Comparison of ENCODE assay signal across 8 cellular contexts in genomic region chr9:35114113-35114847, GRCh38. TPM values are rescaled to one million over a fixed set of nuclear protein-coding genes. Genes with fewer than 3 reads are reported as not detected.
DNase-seq lines count a peak whose midpoint lies in the region; ATAC-seq, FAIRE-seq and TF ChIP-seq lines count a peak whose summit lies in the region.

No MANE protein-coding gene starts in this region.

- no peaks in the 10 kb centered on the region for H3K27me3 Mint-ChIP-seq in Calu3 (ENCODE audit: unreplicated experiment)

- H3K36me3 ChIP-seq in neural cell (ENCODE audit: insufficient read depth, low read length) (no peaks in the 10 kb centered on the region), thoracic aorta (no peaks in the 10 kb centered on the region)

- no peaks in the 10 kb centered on the region for H3K9me2 ChIP-seq in neural cell (ENCODE audit: insufficient read depth, low read length)

- no peaks in the 10 kb centered on the region for H4K20me1 ChIP-seq in neural cell (ENCODE audit: insufficient read depth)

- H3K4me1 ChIP-seq in thoracic aorta (ENCODE audit: control insufficient read depth in 1 of 2, low read depth in 2 of 2): peaks cover 42 to 66% of the 10 kb centered on the region in 2 donors

- no peak for FAIRE-seq in HTR-8/SVneo (lab: Jason Lieb, UNC)

- CTCF ChIA-PET in Calu3 (lab: Charles Lee): interaction anchor here (1.2 to 1.3 kb wide), 2 partner anchors 47 to 439 kb away, joined by 3 to 4 read pairs; partner anchors contain the start of gene UNC13B

- H3K9me3 ChIP-seq in neural cell (ENCODE audit: low read length) (no peaks in the 10 kb centered on the region), thoracic aorta (no peaks in the 10 kb centered on the region)

- peak overlapping the region; percentile 89 for H3K4me3 Mint-ChIP-seq in Calu3 (ENCODE audit: low read depth, unreplicated experiment)

- H3K9ac ChIP-seq in neural cell (ENCODE audit: low read length): peak overlapping the region; percentile 85

- ATAC-seq in thoracic aorta (ENCODE audit: insufficient number of reproducible peaks, low FRiP score, low read depth) (peak; percentile 0), HG02870 (IDR thresholded peaks at IDR 0.05; ENCODE audit: unreplicated experiment) (no peak)

- H2AFZ ChIP-seq in neural cell (ENCODE audit: low read depth, low read length): peak overlapping the region; percentile 8

- intact Hi-C loops in Calu3 (cut with micrococcal nuclease; ENCODE audit: unreplicated experiment): loop anchor here (5.0 kb wide), 1 partner anchor 308 kb away; no protein-coding TSS in a partner anchor

- peak overlapping the region; percentile 61 for H3K27ac Mint-ChIP-seq in Calu3 (ENCODE audit: unreplicated experiment)

- H3K4me1 Mint-ChIP-seq in Calu3 (ENCODE audit: low read depth, unreplicated experiment): peaks cover 43% of the 10 kb centered on the region

- TF ChIP-seq EP300 in neural cell (conservative IDR thresholded peaks at IDR 0.05; ENCODE audit: poor library complexity, severe bottlenecking): peak; percentile 50

- peaks cover 36% of the 10 kb centered on the region for H3K79me2 ChIP-seq in neural cell (replicated peaks; ENCODE audit: insufficient read depth, low read length)

- H3K27ac ChIP-seq in neural cell (ENCODE audit: low read length) (peak overlapping the region; percentile 95), thoracic aorta (peak overlapping the region; percentile 92 to 95)

- H3K4me3 ChIP-seq in fibroblast of villous mesenchyme (ENCODE audit: low read depth, low read length): peak overlapping the region; percentile 92
- H3K4me3 ChIP-seq in neural cell (ENCODE audit: low read length): peak overlapping the region; percentile 88
- peak overlapping the region; percentile 79 for H3K4me3 ChIP-seq in thoracic aorta

- TF ChIP-seq RAD21 in neural cell (conservative IDR thresholded peaks at IDR 0.05): no peak

- peaks cover 64% of the 10 kb centered on the region for H3K36me3 Mint-ChIP-seq in Calu3 (ENCODE audit: insufficient read depth, unreplicated experiment)

- H3K27me3 ChIP-seq in neural cell (ENCODE audit: insufficient read depth, low read depth, low read length) (no peaks in the 10 kb centered on the region), thoracic aorta (replicated peaks; ENCODE audit: insufficient read depth) (no peaks in the 10 kb centered on the region)

- no TSS peak for BruUV-seq in Calu3 (replicated peaks; lab: Mats Ljungman, UMichigan)

- H3K4me2 ChIP-seq in neural cell (ENCODE audit: low read length): peak overlapping the region; percentile 94

- H3F3A ChIP-seq in neural cell (ENCODE audit: insufficient read depth, low read length, poor library complexity, severe bottlenecking): peaks cover 6% of the 10 kb centered on the region

- no peak for TF ChIP-seq CTCF in Calu3 (IDR thresholded peaks at IDR 0.05; ENCODE audit: unreplicated experiment)
- TF ChIP-seq CTCF in fibroblast of villous mesenchyme (IDR thresholded peaks at IDR 0.05; ENCODE audit: insufficient read depth, low read depth, low read length): no peak
- no peak for TF ChIP-seq CTCF in neural cell (IDR thresholded peaks at IDR 0.05; ENCODE audit: poor library complexity, severe bottlenecking)
- TF ChIP-seq CTCF in thoracic aorta (IDR thresholded peaks at IDR 0.05): no peak

- peak; percentile 69 for DNase-seq in Calu3
- peak; percentile 32 for DNase-seq in HTR-8/SVneo (ENCODE audit: insufficient read length, low spot score)
- DNase-seq in RKO (ENCODE audit: low spot score): peak; percentile 35
- peak; percentile 61 for DNase-seq in activated effector memory CD4-positive, alpha-beta T cell treated with Interleukin-2 at 50 U/mL for 16 hours
- peak; percentile 96 for DNase-seq in fibroblast of villous mesenchyme (ENCODE audit: low read depth)
- DNase-seq in thoracic aorta (ENCODE audit: low spot score): peak; percentile 67

- H3K9me3 Mint-ChIP-seq in Calu3 (ENCODE audit: low read depth, unreplicated experiment): peaks cover 2% of the 10 kb centered on the region

TF ChIP-seq in neural cell, 6 proteins besides CTCF, POLR2A, EP300 and RAD21:
- TF ChIP-seq REST (IDR thresholded peaks at IDR 0.05; ENCODE audit: borderline replicate concordance) (peak; percentile 75), TAF1 (IDR thresholded peaks at IDR 0.05; ENCODE audit: low read depth) (peak; percentile 79), MXI1 (conservative IDR thresholded peaks at IDR 0.05; ENCODE audit: poor library complexity, severe bottlenecking) (no peak), SMC3 (conservative IDR thresholded peaks at IDR 0.05; ENCODE audit: poor library complexity) (no peak), EZH2 (IDR thresholded peaks at IDR 0.05; ENCODE audit: borderline replicate concordance, insufficient read depth, low read length, poor library complexity, severe bottlenecking) (no peak), POLR2AphosphoS5 (IDR thresholded peaks at IDR 0.05) (peak; percentile 89)

RNA-seq across cellular contexts. Expression of gene ATOSB, which starts 1.4 kb away (rescaled TPM):
- total RNA-seq in Calu3 (2022): 16.8 and 17.5 TPM in 2 replicates
- 21.2 and 21.3 TPM in 2 replicates for total RNA-seq in fibroblast of villous mesenchyme
- 28.9 and 34.1 TPM in 2 replicates for polyA plus RNA-seq in neural cell
- polyA minus RNA-seq in neural cell: 21.2 and 23.7 TPM in 2 replicates
- 10 to 100 TPM; 30.2 to 33.6 TPM for total RNA-seq in thoracic aorta

RNA-seq across cellular contexts. Expression of gene STOML2, which starts 11.3 kb away (rescaled TPM):
- total RNA-seq in Calu3 (2022) (97.3 and 103 TPM in 2 replicates), fibroblast of villous mesenchyme (169 and 193 TPM in 2 replicates), thoracic aorta (10 to 100 TPM; 51.7 to 84.1 TPM)
- 98.3 and 98.5 TPM in 2 replicates for polyA plus RNA-seq in neural cell
- 41.6 and 47.2 TPM in 2 replicates for polyA minus RNA-seq in neural cell

RNA-seq across cellular contexts. Expression of gene PIGO, which starts 17.9 kb away (rescaled TPM):
- total RNA-seq in Calu3 (2022) (31.9 and 32.0 TPM in 2 replicates), fibroblast of villous mesenchyme (13.5 and 14.7 TPM in 2 replicates), thoracic aorta (10 to 100 TPM; 10.8 to 13.9 TPM)
- 7.9 and 8.5 TPM in 2 replicates for polyA plus RNA-seq in neural cell
- polyA minus RNA-seq in neural cell: 9.5 and 10.2 TPM in 2 replicates

RNA-seq across cellular contexts. Expression of gene FANCG, which starts 34.5 kb away (rescaled TPM):
- total RNA-seq in Calu3 (2022) (38.8 and 46.2 TPM in 2 replicates), fibroblast of villous mesenchyme (22.5 and 23.7 TPM in 2 replicates), thoracic aorta (10 to 100 TPM in 1 of 2 donors, 1 to 10 TPM in 1; 2.2 to 19.1 TPM)
- 56.0 and 70.8 TPM in 2 replicates for polyA plus RNA-seq in neural cell
- 32.9 and 42.6 TPM in 2 replicates for polyA minus RNA-seq in neural cell

RNA-seq across cellular contexts. Expression of gene VCP, which starts 41.9 kb away (rescaled TPM):
- 205 and 208 TPM in 2 replicates for total RNA-seq in Calu3 (2022)
- total RNA-seq in fibroblast of villous mesenchyme: 351 and 386 TPM in 2 replicates
- polyA plus RNA-seq in neural cell: 139 and 157 TPM in 2 replicates
- 226 and 254 TPM in 2 replicates for polyA minus RNA-seq in neural cell
- 100 to 1,000 TPM; 179 to 204 TPM for total RNA-seq in thoracic aorta

Comparison
In these comparisons a context has a peak if more than half of its experiments do, and no peak if none do; other contexts are left out.
1. DNase-seq: peak in every context shown above with its lines; median percentile 96 in fibroblast of villous mesenchyme; 69 in Calu3; 67 in thoracic aorta; 61 in activated effector memory CD4-positive, alpha-beta T cell treated with Interleukin-2 at 50 U/mL for 16 hours; 35 in RKO; 32 in HTR-8/SVneo.